8 cellular contexts compared by ENCODE assay signal in genomic region chr7:2248984-2249694, GRCh38. TPM values are rescaled to one million over a fixed set of nuclear protein-coding genes. Genes with fewer than 3 reads are reported as not detected.
DNase-seq lines count a peak whose midpoint lies in the region; ATAC-seq and TF ChIP-seq lines count a peak whose summit lies in the region.

No MANE protein-coding gene starts in this region.

- H3K27me3 Mint-ChIP-seq in WTC11 (ENCODE audit: low read depth) = no peaks in the 10 kb centered on the region

- intact Hi-C loops in Right ventricle myocardium superior (cut with DNase I) = loop anchor here (5.0 kb wide), 1 partner anchor 98 kb away; no protein-coding TSS in a partner anchor

- H3K4me3 ChIP-seq in skin epidermis = no peak overlapping the region

- DNase-seq in GM13977 (ENCODE audit: low spot score) (no peak), HPDE6-E6E7 (ENCODE audit: extremely low spot score) (peak; percentile 77), WTC11 (ENCODE audit: low spot score) (no peak), Right ventricle myocardium superior (peak; percentile 78)

- no peak overlapping the region for H3K4me3 Mint-ChIP-seq in WTC11

- peak; percentile 5 for TF ChIP-seq CTCF in GM13977 (IDR thresholded peaks at IDR 0.05; ENCODE audit: extremely low read depth, insufficient read depth, missing control alignments)
- TF ChIP-seq CTCF in WTC11 (IDR thresholded peaks at IDR 0.05) = no peak

- peak overlapping the region in 20 of 21 experiments; percentile 43 to 89 (median 73) for H3K27ac ChIP-seq in skin epidermis

- H3K4me1 Mint-ChIP-seq in WTC11 = peaks cover 6% of the 10 kb centered on the region; the same call in 1 of the 2 replicates

- ATAC-seq in WTC11 (no peak), Right ventricle myocardium superior (ENCODE audit: poor library complexity) (peak; percentile 73), GM19397 (IDR thresholded peaks at IDR 0.05; ENCODE audit: unreplicated experiment) (no peak), GM18858 (IDR thresholded peaks at IDR 0.05; ENCODE audit: unreplicated experiment) (no peak), HG03159 (IDR thresholded peaks at IDR 0.05; ENCODE audit: unreplicated experiment) (no peak)

- peak overlapping the region; percentile 68; the same call in 1 of the 2 replicates for H3K27ac Mint-ChIP-seq in WTC11

- no peaks in the 10 kb centered on the region for H3K9me3 Mint-ChIP-seq in WTC11

- in situ Hi-C loops in GM13977 (cut with MboI; ENCODE audit: low pct_unique_long_range_greater_than_20kb, low sequenced_read_pairs, unreplicated experiment) = no loop called here

- POLR2A ChIA-PET in WTC11 (lab: Charles Lee) = interaction anchor here (0.6 kb wide), 2 partner anchors 15 to 62 kb away, joined by 3 to 4 read pairs; no protein-coding TSS in a partner anchor

- H3K36me3 Mint-ChIP-seq in WTC11 = peaks cover 19% of the 10 kb centered on the region

- CTCF ChIA-PET in WTC11 (lab: Charles Lee) = interaction anchor here (0.6 to 2.1 kb wide), 3 partner anchors 32 to 1088 kb away, joined by 3 to 23 read pairs (median 10); no protein-coding TSS in a partner anchor

TF ChIP-seq in WTC11, 78 proteins besides CTCF, POLR2A, EP300 and RAD21:
- TF ChIP-seq NR2C2 (CRISPR knock-in tag; IDR thresholded peaks at IDR 0.05) (no peak), HMGA2 (CRISPR knock-in tag; IDR thresholded peaks at IDR 0.05) (no peak), FOXK1 (CRISPR knock-in tag; IDR thresholded peaks at IDR 0.05) (no peak), GTF2I (CRISPR knock-in tag; conservative IDR thresholded peaks at IDR 0.05) (no peak), ZBTB43 (CRISPR knock-in tag; IDR thresholded peaks at IDR 0.05) (no peak), USF2 (CRISPR knock-in tag; IDR thresholded peaks at IDR 0.05) (no peak), E2F1 (CRISPR knock-in tag; IDR thresholded peaks at IDR 0.05) (no peak), ZNF512 (CRISPR knock-in tag; IDR thresholded peaks at IDR 0.05; ENCODE audit: borderline replicate concordance) (no peak), TEAD4 (CRISPR knock-in tag; IDR thresholded peaks at IDR 0.05) (no peak), JUN (CRISPR knock-in tag; IDR thresholded peaks at IDR 0.05) (no peak)

RNA-seq across cellular contexts. Expression of gene NUDT1, which starts 7.1 kb away (rescaled TPM):
- total RNA-seq in WTC11 (2021) (100 to 108 TPM (median 102 TPM) in 3 replicates), Right ventricle myocardium superior (10.6 TPM)

RNA-seq across cellular contexts. Expression of gene MRM2, which starts 7.1 kb away (rescaled TPM):
- 33.6 to 38.9 TPM (median 34.7 TPM) in 3 replicates for total RNA-seq in WTC11 (2021)
- 20.0 TPM for total RNA-seq in Right ventricle myocardium superior

RNA-seq across cellular contexts. Expression of gene MAD1L1, which starts 16.4 kb away (rescaled TPM):
- total RNA-seq in WTC11 (2021) (43.8 to 47.8 TPM (median 46.7 TPM) in 3 replicates), Right ventricle myocardium superior (17.9 TPM)

Comparison
In these comparisons a context has a peak if more than half of its experiments do, and no peak if none do; other contexts are left out.
1. DNase-seq: peak in HPDE6-E6E7 (single experiment) and Right ventricle myocardium superior (single experiment); none in GM13977 (single experiment) and WTC11 (single experiment).